8 cellular contexts compared by ENCODE assay signal in genomic region chr3:25782636-25782937, GRCh38. TPM values are rescaled to one million over a fixed set of nuclear protein-coding genes. Genes with fewer than 3 reads are reported as not detected.
DNase-seq lines count a peak whose midpoint lies in the region; ATAC-seq and TF ChIP-seq lines count a peak whose summit lies in the region.

No MANE protein-coding gene starts in this region.

- peaks cover 31% of the 10 kb centered on the region for H3K4me1 ChIP-seq in lower lobe of right lung
- peaks cover 0 to 29% (median 12%) of the 10 kb centered on the region in 4 donors for H3K4me1 ChIP-seq in tibial nerve

- H3K36me3 ChIP-seq in lower lobe of right lung (peaks cover 9% of the 10 kb centered on the region), tibial nerve (peaks cover 0 to 7% (median 0%) of the 10 kb centered on the region in 3 donors)

- peaks cover 8% of the 10 kb centered on the region for H3K36me3 Mint-ChIP-seq in activated T-cell treated with anti-CD3 and anti-CD28 coated beads, Interleukin-2, amount 50 U/mL, for 4 hours (ENCODE audit: insufficient read depth)

- 0 to 1% methylated on average over 14 of the region's 14 CpGs for WGBS in tibial nerve, 2 donors

- ATAC-seq in activated T-cell treated with anti-CD3 and anti-CD28 coated beads, Interleukin-2, amount 50 U/mL, for 4 hours, result no peak
- ATAC-seq in lower lobe of right lung, result no peak
- ATAC-seq in HG03457 (IDR thresholded peaks at IDR 0.05; ENCODE audit: unreplicated experiment), result no peak

- H3K4me1 Mint-ChIP-seq in activated T-cell treated with anti-CD3 and anti-CD28 coated beads, Interleukin-2, amount 50 U/mL, for 4 hours (ENCODE audit: low read depth), result peaks cover 42% of the 10 kb centered on the region

- H3K27me3 Mint-ChIP-seq in activated T-cell treated with anti-CD3 and anti-CD28 coated beads, Interleukin-2, amount 50 U/mL, for 4 hours (ENCODE audit: low read depth), result no peaks in the 10 kb centered on the region

- no peak for TF ChIP-seq CTCF in astrocyte of the spinal cord (IDR thresholded peaks at IDR 0.05; ENCODE audit: low read depth, low read length)
- no peak for TF ChIP-seq CTCF in lower lobe of right lung (IDR thresholded peaks at IDR 0.05)
- TF ChIP-seq CTCF in tibial nerve (IDR thresholded peaks at IDR 0.05), result no peak

- intact Hi-C loops in lower lobe of right lung (cut with DNase I), result no loop called here

- in situ Hi-C loops in astrocyte of the spinal cord (cut with HindIII; ENCODE audit: low sequenced_read_pairs), result no loop called here

- H3K9me3 ChIP-seq in lower lobe of right lung (no peaks in the 10 kb centered on the region), tibial nerve (no peaks in the 10 kb centered on the region)

- H3K9me3 Mint-ChIP-seq in activated T-cell treated with anti-CD3 and anti-CD28 coated beads, Interleukin-2, amount 50 U/mL, for 4 hours, result no peaks in the 10 kb centered on the region

- H3K4me3 ChIP-seq in astrocyte of the spinal cord (ENCODE audit: low read depth, low read length) (peak overlapping the region; percentile 80), lower lobe of right lung (peak overlapping the region; percentile 84), tibial nerve (peak overlapping the region; percentile 68 to 89 (median 78))

- H3K27ac ChIP-seq in lower lobe of right lung, result peak overlapping the region; percentile 94
- H3K27ac ChIP-seq in tibial nerve, result peak overlapping the region; percentile 78 to 93 (median 90)

- TF ChIP-seq EP300 in tibial nerve (IDR thresholded peaks at IDR 0.05), result no peak

- no peaks in the 10 kb centered on the region for H3K27me3 ChIP-seq in lower lobe of right lung (ENCODE audit: low read depth)
- no peaks in the 10 kb centered on the region for H3K27me3 ChIP-seq in tibial nerve

- no peak for DNase-seq in activated T-cell treated with anti-CD3 and anti-CD28 coated beads, Interleukin-2, amount 50 U/mL, for 4 hours
- no peak for DNase-seq in activated T-cell treated with anti-CD3 and anti-CD28 coated beads, Interleukin-2, amount 50 U/mL, for 1 hour
- DNase-seq in astrocyte of the spinal cord (ENCODE audit: low read depth, low spot score) (no peak), lower lobe of right lung (no peak), tibial nerve (ENCODE audit: low spot score in 2 of 2) (no peak), NCI-H748 treated with DMSO at 0.1 percent for 48 hours (lab: John Stamatoyannopoulos, UW) (no peak), NCI-H446 (lab: John Stamatoyannopoulos, UW) (no peak)

- no peak for TF ChIP-seq POLR2A in tibial nerve (IDR thresholded peaks at IDR 0.05)

- peak overlapping the region; percentile 87 for H3K4me3 Mint-ChIP-seq in activated T-cell treated with anti-CD3 and anti-CD28 coated beads, Interleukin-2, amount 50 U/mL, for 4 hours

RNA-seq across cellular contexts. Expression of gene NGLY1, which starts 0.7 kb away (rescaled TPM):
- 10 to 100 TPM; 43.4 to 48.7 (median 47.7) TPM for total RNA-seq in activated T-cell treated with anti-CD3 and anti-CD28 coated beads, Interleukin-2, amount 50 U/mL, for 4 hours
- 34.1 TPM for total RNA-seq in lower lobe of right lung
- total RNA-seq in tibial nerve, result 10 to 100 TPM; 21.4 to 31.2 (median 22.9) TPM

RNA-seq across cellular contexts. Expression of gene OXSM, which starts 7.3 kb away (rescaled TPM):
- 10 to 100 TPM; 11.4 to 12.0 (median 11.6) TPM for total RNA-seq in activated T-cell treated with anti-CD3 and anti-CD28 coated beads, Interleukin-2, amount 50 U/mL, for 4 hours
- 7.8 TPM for total RNA-seq in lower lobe of right lung
- total RNA-seq in tibial nerve, result 10 to 100 TPM in 1 of 4 donors, 1 to 10 TPM in 3; 4.5 to 13.5 (median 6.2) TPM
